8 cellular contexts compared by ENCODE assay signal in the genomic region with DNA sequence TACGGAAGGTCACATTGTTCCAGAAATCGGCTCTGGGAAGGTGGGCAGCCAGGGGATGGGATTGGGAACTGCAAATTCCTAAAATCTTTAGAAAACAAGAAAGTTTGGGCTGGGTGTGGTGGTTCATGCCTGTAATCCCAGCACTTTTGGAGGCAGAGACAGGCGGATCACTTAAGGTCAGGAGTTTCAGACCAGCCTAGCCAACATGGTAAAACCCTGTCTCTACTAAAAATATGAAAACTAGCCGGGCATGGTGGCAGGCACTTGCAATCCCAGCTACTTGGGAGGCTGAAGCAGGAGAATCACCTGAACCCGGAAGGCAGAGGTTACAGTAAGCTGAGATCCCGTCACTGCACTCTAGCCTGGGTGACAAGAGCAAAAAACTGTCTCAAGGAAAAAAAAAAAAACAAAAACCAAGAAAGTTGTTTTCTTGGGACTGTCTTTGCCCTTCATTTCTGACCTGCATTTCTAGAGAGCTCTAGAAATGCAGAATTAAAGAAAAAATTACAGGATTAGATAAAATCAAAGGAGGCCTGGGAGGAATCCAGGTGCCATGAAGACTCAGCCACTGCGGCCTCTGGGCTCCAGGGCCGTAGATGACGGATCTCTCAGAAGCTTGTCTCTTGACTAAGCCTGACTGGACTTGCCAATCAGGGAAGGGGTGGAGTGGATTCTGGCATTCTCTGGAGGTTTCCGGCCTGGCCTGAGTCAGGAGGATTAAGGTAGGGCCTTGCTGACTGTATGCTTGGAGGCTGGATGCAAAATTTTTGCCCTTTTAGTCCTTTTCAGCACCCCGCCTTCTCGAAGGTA. TPM values are rescaled to one million over a fixed set of nuclear protein-coding genes. Genes with fewer than 3 reads are reported as not detected.
DNase-seq lines count a peak whose midpoint lies in the region; ATAC-seq and TF ChIP-seq lines count a peak whose summit lies in the region.

No MANE protein-coding gene starts in this region.

- H3K27me3 ChIP-seq in RWPE2 (ENCODE audit: insufficient read depth, poor library complexity, severe bottlenecking), result no peaks in the 10 kb centered on the region
- H3K27me3 ChIP-seq in esophagus squamous epithelium, result no peaks in the 10 kb centered on the region

- intact Hi-C loops in esophagus squamous epithelium (cut with DNase I), result no loop called here

- TF ChIP-seq POLR2A in esophagus squamous epithelium (IDR thresholded peaks at IDR 0.05), result peak in 3 of 4 donors; percentile 13 to 58 (median 57)

- WGBS in esophagus squamous epithelium, 2 donors, result 18 to 23% methylated on average over 11 to 12 of the region's 12 CpGs

- H3K4me3 ChIP-seq in RWPE2 (ENCODE audit: severe bottlenecking) (no peak overlapping the region), esophagus squamous epithelium (peak overlapping the region in 3 of 4 donors; percentile 0 to 27 (median 19))

- ATAC-seq in RWPE2 (ENCODE audit: low read depth) (peak; percentile 81), omental fat pad (ENCODE audit: low FRiP score) (peak; percentile 38), GM19467 (IDR thresholded peaks at IDR 0.05; ENCODE audit: unreplicated experiment) (no peak), GM19035 (IDR thresholded peaks at IDR 0.05; ENCODE audit: unreplicated experiment) (no peak), GM18517 (IDR thresholded peaks at IDR 0.05; ENCODE audit: unreplicated experiment) (no peak)

- TF ChIP-seq CTCF in RWPE2 (IDR thresholded peaks at IDR 0.05; ENCODE audit: poor library complexity, severe bottlenecking) (no peak), esophagus squamous epithelium (IDR thresholded peaks at IDR 0.05) (no peak), omental fat pad (IDR thresholded peaks at IDR 0.05) (no peak)

- H3K4me1 ChIP-seq in RWPE2 (ENCODE audit: insufficient read depth, poor library complexity, severe bottlenecking) (peaks cover 72% of the 10 kb centered on the region), esophagus squamous epithelium (peaks cover 78 to 87% (median 83%) of the 10 kb centered on the region in 3 donors)

- DNase-seq in NCI-H82 (lab: John Stamatoyannopoulos, UW), result peak; percentile 34
- no peak for DNase-seq in NCI-H82 treated with DMSO at 0.1 percent for 48 hours (lab: John Stamatoyannopoulos, UW; ENCODE audit: unreplicated experiment)
- peak; percentile 95 for DNase-seq in RWPE2 (ENCODE audit: low spot score)
- no peak for DNase-seq in esophagus squamous epithelium (lab: John Stamatoyannopoulos, UW)
- DNase-seq in omental fat pad (ENCODE audit: low spot score), result peak; percentile 77

- H3K36me3 ChIP-seq in RWPE2 (ENCODE audit: low read depth), result no peaks in the 10 kb centered on the region
- no peaks in the 10 kb centered on the region for H3K36me3 ChIP-seq in esophagus squamous epithelium

- H3K9me3 ChIP-seq in RWPE2 (ENCODE audit: severe bottlenecking) (no peaks in the 10 kb centered on the region), esophagus squamous epithelium (no peaks in the 10 kb centered on the region)

- H3K27ac ChIP-seq in RWPE2 (ENCODE audit: poor library complexity, severe bottlenecking) (peak overlapping the region; percentile 99), esophagus squamous epithelium (peak overlapping the region; percentile 95 to 100 (median 97))

RNA-seq across cellular contexts. Expression of gene MALAT1, which starts 5.3 kb away (rescaled TPM):
- over 10,000 TPM in 2 of 4 donors, 1,000 to 10,000 TPM in 2; 1,739 to 13,677 (median 9,435) TPM for total RNA-seq in esophagus squamous epithelium
- total RNA-seq in omental fat pad, result over 10,000 TPM; 11,614 to 21,764 (median 16,063) TPM

RNA-seq across cellular contexts. Expression of gene SCYL1, which starts 31.3 kb away (rescaled TPM):
- 10 to 100 TPM; 40.6 to 63.3 (median 52.6) TPM for total RNA-seq in esophagus squamous epithelium
- 100 to 1,000 TPM in 1 of 4 donors, 10 to 100 TPM in 3; 75.4 to 105 (median 88.8) TPM for total RNA-seq in omental fat pad

Comparison
In these comparisons a context has a peak if more than half of its experiments do, and no peak if none do; other contexts are left out.
1. DNase-seq: peak in NCI-H82 (single experiment), RWPE2 (single experiment) and omental fat pad (single experiment); none in NCI-H82 treated with DMSO at 0.1 percent for 48 hours (single experiment) and esophagus squamous epithelium (single experiment).
2. ATAC-seq: peak in RWPE2 (single experiment) and omental fat pad (single experiment); none in GM19467 (single experiment), GM19035 (single experiment) and GM18517 (single experiment).